18 cellular contexts compared by ENCODE assay signal in genomic region chr16:88406096-88407041, GRCh38. TPM values are rescaled to one million over a fixed set of nuclear protein-coding genes. Genes with fewer than 3 reads are reported as not detected.
DNase-seq lines count a peak whose midpoint lies in the region; ATAC-seq and TF ChIP-seq lines count a peak whose summit lies in the region.
"Had no signal": no experiment of that assay in that cellular context is flagged by ENCODE, and none has a peak within 500 bp of the region (broad histone marks: within the 10 kb centered on the region; RNA-seq: fewer than 3 reads in every experiment).

No MANE protein-coding gene starts in this region.

- H3K4me3 Mint-ChIP-seq in CD14-positive monocyte, result no peak overlapping the region
- no peak overlapping the region for H3K4me3 Mint-ChIP-seq in progenitor cell of endocrine pancreas (ENCODE audit: low read depth)
- H3K4me3 Mint-ChIP-seq: CD4-positive, alpha-beta memory T cell had no signal

- H3K4me1 Mint-ChIP-seq in CD14-positive monocyte (peaks cover 25% of the 10 kb centered on the region), progenitor cell of endocrine pancreas (ENCODE audit: low read depth) (no peaks in the 10 kb centered on the region)

- H3K9me3 Mint-ChIP-seq in CD14-positive monocyte (peaks cover 0 to 3% (median 0%) of the 10 kb centered on the region in 7 donors), progenitor cell of endocrine pancreas (ENCODE audit: low read depth) (no peaks in the 10 kb centered on the region)
- H3K9me3 Mint-ChIP-seq: CD4-positive, alpha-beta memory T cell had no signal

- DNase-seq in CD14-positive monocyte (ENCODE audit: low spot score), result no peak
- no peak for DNase-seq in LNCaP clone FGC (ENCODE audit: low read depth)
- peak; percentile 38 for DNase-seq in dermis blood vessel endothelial cell
- no peak for DNase-seq in progenitor cell of endocrine pancreas (ENCODE audit: low spot score, unreplicated experiment)
- no peak for DNase-seq in upper lobe of right lung
- no peak for DNase-seq in SW480 (ENCODE audit: low spot score)
- DNase-seq in foreskin fibroblast, result no peak
- DNase-seq: adrenal gland; effector CD4-positive, alpha-beta T cell; GDM1; NCI-H1417 treated with DMSO at 0.1 percent for 48 hours; NCI-H69 had no signal

- H3K4me1 ChIP-seq in upper lobe of right lung, result no peaks in the 10 kb centered on the region
- H3K4me1 ChIP-seq: adrenal gland had no signal

- H3K27me3 Mint-ChIP-seq in CD14-positive monocyte (ENCODE audit: low read depth in 3 of 3) (peaks cover 3 to 5% (median 5%) of the 10 kb centered on the region in 3 donors), progenitor cell of endocrine pancreas (peaks cover 22% of the 10 kb centered on the region)

- no peaks in the 10 kb centered on the region for H3K36me3 ChIP-seq in upper lobe of right lung
- H3K36me3 ChIP-seq: adrenal gland, gastroesophageal sphincter had no signal

- H3K9me3 ChIP-seq in upper lobe of right lung, result no peaks in the 10 kb centered on the region
- H3K9me3 ChIP-seq: adrenal gland, gastroesophageal sphincter had no signal

- intact Hi-C loops in CD14-positive monocyte (cut with micrococcal nuclease), result no loop called here
- intact Hi-C loops in upper lobe of right lung (cut with DNase I), result no loop called here

- H3K4me3 ChIP-seq in LNCaP clone FGC (ENCODE audit: low read depth, low read length) (no peak overlapping the region), upper lobe of right lung (no peak overlapping the region), foreskin fibroblast (ENCODE audit: low read depth in 1 of 2, low read length in 2 of 2) (peak overlapping the region in 1 of 2 donors; percentile 31)
- H3K4me3 ChIP-seq: adrenal gland had no signal

- ATAC-seq in upper lobe of right lung (no peak), HG03442 (IDR thresholded peaks at IDR 0.05; ENCODE audit: unreplicated experiment) (no peak)

- H3K27ac ChIP-seq in upper lobe of right lung, result no peak overlapping the region
- H3K27ac ChIP-seq: adrenal gland, gastroesophageal sphincter, VCaP had no signal

- H3K36me3 Mint-ChIP-seq in CD14-positive monocyte, result peaks cover 0 to 3% of the 10 kb centered on the region in 2 donors
- no peaks in the 10 kb centered on the region for H3K36me3 Mint-ChIP-seq in progenitor cell of endocrine pancreas (ENCODE audit: insufficient read depth)
- H3K36me3 Mint-ChIP-seq: CD4-positive, alpha-beta memory T cell had no signal

- peak overlapping the region in 4 of 7 donors; percentile 26 to 83 (median 39) for H3K27ac Mint-ChIP-seq in CD14-positive monocyte
- H3K27ac Mint-ChIP-seq in progenitor cell of endocrine pancreas, result peak overlapping the region; percentile 73
- H3K27ac Mint-ChIP-seq: CD4-positive, alpha-beta memory T cell had no signal

- H3K27me3 ChIP-seq in upper lobe of right lung, result peaks cover 4% of the 10 kb centered on the region
- H3K27me3 ChIP-seq: adrenal gland had no signal

- TF ChIP-seq CTCF in CD14-positive monocyte (IDR thresholded peaks at IDR 0.05), result no peak
- TF ChIP-seq CTCF in LNCaP clone FGC (IDR thresholded peaks at IDR 0.05; ENCODE audit: control insufficient read depth, extremely low read depth, insufficient read depth), result 0 out of 2 replicates have a peak, but pooled peaks have one; percentile 18
- peak; percentile 26 for TF ChIP-seq CTCF in progenitor cell of endocrine pancreas (IDR thresholded peaks at IDR 0.05; ENCODE audit: unreplicated experiment)
- no peak for TF ChIP-seq CTCF in upper lobe of right lung (IDR thresholded peaks at IDR 0.05)
- no peak for TF ChIP-seq CTCF in foreskin fibroblast (IDR thresholded peaks at IDR 0.05; ENCODE audit: low read depth, low read length)

RNA-seq across cellular contexts. Expression of gene ZNF469, which starts 23.6 kb away (rescaled TPM):
- polyA plus RNA-seq in CD14-positive monocyte, result under 1 TPM; 0.02 to 0.10 TPM
- 0.79 and 1.0 TPM in 2 replicates for total RNA-seq in dermis blood vessel endothelial cell
- 0.05 and 0.07 TPM in 2 replicates for total RNA-seq in progenitor cell of endocrine pancreas
- 2.1 TPM for total RNA-seq in upper lobe of right lung
- total RNA-seq: SK-MEL-5 had no signal
- polyA plus RNA-seq: keratinocyte had no signal

RNA-seq across cellular contexts. Expression of gene ZFPM1, which starts 46.7 kb away (rescaled TPM):
- under 1 TPM; 0.04 to 0.12 TPM for polyA plus RNA-seq in CD14-positive monocyte
- total RNA-seq in dermis blood vessel endothelial cell, result 1.4 and 1.6 TPM in 2 replicates
- total RNA-seq in progenitor cell of endocrine pancreas, result 88.5 and 90.6 TPM in 2 replicates
- 8.4 TPM for total RNA-seq in upper lobe of right lung

Comparison
In these comparisons a context has a peak if more than half of its experiments do, and no peak if none do; other contexts are left out.
1. CTCF ChIP-seq: peak in LNCaP clone FGC (single experiment) and progenitor cell of endocrine pancreas (single experiment); none in CD14-positive monocyte (single experiment), upper lobe of right lung (single experiment) and foreskin fibroblast (single experiment).